ENCODE assay signal across 15 cellular contexts in the genomic region with DNA sequence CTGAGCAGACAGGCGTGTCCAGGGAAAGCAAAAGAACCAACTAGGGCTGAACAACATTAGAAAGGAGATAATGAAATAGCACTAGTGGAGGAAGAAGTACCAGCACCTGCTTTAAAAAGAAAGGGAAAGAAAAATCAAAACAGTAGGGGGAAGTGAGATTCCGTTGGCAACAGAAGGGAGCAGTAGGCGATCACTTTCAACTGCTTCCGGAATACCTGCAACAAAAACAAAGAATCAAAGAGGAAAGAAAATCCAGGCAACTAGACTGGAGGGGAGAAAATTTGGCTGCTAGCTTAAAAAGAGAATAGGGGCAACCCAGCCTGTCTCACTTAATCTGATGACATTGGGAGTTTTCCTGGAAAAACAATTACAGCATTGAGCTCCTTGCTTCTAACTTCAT. TPM values are rescaled to one million over a fixed set of nuclear protein-coding genes. Genes with fewer than 3 reads are reported as not detected.
A peak's percentile ranks its signal among the peaks of the same experiment; 100 is the strongest.
DNase-seq lines count a peak whose midpoint lies in the region; ATAC-seq and TF ChIP-seq lines count a peak whose summit lies in the region.
"Had no signal": no experiment of that assay in that cellular context is flagged by ENCODE, and none has a peak within 500 bp of the region (broad histone marks: within the 10 kb centered on the region; RNA-seq: fewer than 3 reads in every experiment).

No MANE protein-coding gene starts in this region.

- H3K27ac Mint-ChIP-seq in activated CD8-positive, alpha-beta T cell treated with anti-CD3 and anti-CD28 coated beads, Interleukin-2, amount 10 ng/mL, durations not matched to agents 7 days and 5 days: no peak overlapping the region

- no peak overlapping the region for H3K4me3 Mint-ChIP-seq in activated CD8-positive, alpha-beta T cell treated with anti-CD3 and anti-CD28 coated beads, Interleukin-2, amount 10 ng/mL, durations not matched to agents 7 days and 5 days

- no peak for TF ChIP-seq CTCF in GM13977 (IDR thresholded peaks at IDR 0.05; ENCODE audit: extremely low read depth, insufficient read depth, missing control alignments)
- no peak for TF ChIP-seq CTCF in osteoblast (IDR thresholded peaks at IDR 0.05; ENCODE audit: extremely low read depth, low read depth, low read length)

- no peak overlapping the region for H3K27ac ChIP-seq in osteoblast (ENCODE audit: low read depth, low read length)
- H3K27ac ChIP-seq: adrenal gland, SJSA1 had no signal

- ATAC-seq in GM21723 (IDR thresholded peaks at IDR 0.05; ENCODE audit: unreplicated experiment) (peak; percentile 41), GM19351 (IDR thresholded peaks at IDR 0.05; ENCODE audit: unreplicated experiment) (no peak), GM21737 (IDR thresholded peaks at IDR 0.05; ENCODE audit: unreplicated experiment) (no peak)
- no peak for ATAC-seq in activated CD8-positive, alpha-beta T cell treated with anti-CD3 and anti-CD28 coated beads, Interleukin-2, amount 10 ng/mL, durations not matched to agents 7 days and 5 days

- in situ Hi-C loops in GM13977 (cut with MboI; ENCODE audit: low pct_unique_long_range_greater_than_20kb, low sequenced_read_pairs, unreplicated experiment): no loop called here

- no peaks in the 10 kb centered on the region for H3K9me3 Mint-ChIP-seq in activated CD8-positive, alpha-beta T cell treated with anti-CD3 and anti-CD28 coated beads, Interleukin-2, amount 10 ng/mL, durations not matched to agents 7 days and 5 days (ENCODE audit: insufficient read depth)
- H3K9me3 Mint-ChIP-seq: CD8-positive, alpha-beta memory T cell had no signal

- H3K9me3 ChIP-seq in osteoblast (ENCODE audit: low read depth, low read length): no peaks in the 10 kb centered on the region
- H3K9me3 ChIP-seq: adrenal gland, SJSA1 had no signal

- peaks cover 54% of the 10 kb centered on the region for H3K27me3 Mint-ChIP-seq in activated CD8-positive, alpha-beta T cell treated with anti-CD3 and anti-CD28 coated beads, Interleukin-2, amount 10 ng/mL, durations not matched to agents 7 days and 5 days (ENCODE audit: low read depth)

- H3K79me2 ChIP-seq in osteoblast (ENCODE audit: insufficient read depth, low read length): peaks cover 13% of the 10 kb centered on the region

- peaks cover 20% of the 10 kb centered on the region for H3K4me1 Mint-ChIP-seq in activated CD8-positive, alpha-beta T cell treated with anti-CD3 and anti-CD28 coated beads, Interleukin-2, amount 10 ng/mL, durations not matched to agents 7 days and 5 days (ENCODE audit: low read depth)

- H3K36me3 Mint-ChIP-seq in activated CD8-positive, alpha-beta T cell treated with anti-CD3 and anti-CD28 coated beads, Interleukin-2, amount 10 ng/mL, durations not matched to agents 7 days and 5 days (ENCODE audit: low read depth): no peaks in the 10 kb centered on the region
- H3K36me3 Mint-ChIP-seq: CD8-positive, alpha-beta memory T cell had no signal

- H4K20me1 ChIP-seq in osteoblast (ENCODE audit: insufficient read depth, low read length): no peaks in the 10 kb centered on the region

- DNase-seq in GM13977 (ENCODE audit: low spot score) (peak; percentile 47), cerebellar cortex (ENCODE audit: low spot score) (peak; percentile 24), osteoblast (ENCODE audit: insufficient read length, low spot score, missing footprints) (no peak)
- no peak for DNase-seq in stimulated activated CD4-positive, alpha-beta T cell treated with anti-CD3 and anti-CD28 coated beads, Interleukin-4, amount 100 ng/mL, for 24 hours
- DNase-seq in activated CD8-positive, alpha-beta T cell treated with anti-CD3 and anti-CD28 coated beads, Interleukin-2, amount 10 ng/mL, durations not matched to agents 7 days and 5 days: no peak
- DNase-seq: adrenal gland; CD8-positive, alpha-beta memory T cell; dorsolateral prefrontal cortex; IMR-90; NCI-H1417 treated with DMSO at 0.1 percent for 48 hours; substantia nigra had no signal

- H3K36me3 ChIP-seq in osteoblast (ENCODE audit: insufficient read depth, low read length): no peaks in the 10 kb centered on the region
- H3K36me3 ChIP-seq: adrenal gland, SJSA1 had no signal

- peaks cover 3% of the 10 kb centered on the region for H3K27me3 ChIP-seq in osteoblast (ENCODE audit: insufficient read depth, low read length)
- H3K27me3 ChIP-seq: adrenal gland, dorsolateral prefrontal cortex, SJSA1 had no signal

- H3K4me1 ChIP-seq in osteoblast (ENCODE audit: insufficient read depth, low read length): peaks cover 18% of the 10 kb centered on the region

- H2AFZ ChIP-seq in osteoblast (ENCODE audit: low read length): no peak overlapping the region

- POLR2A ChIA-PET in activated CD8-positive, alpha-beta T cell treated with anti-CD3 and anti-CD28 coated beads, Interleukin-2, amount 10 ng/mL, durations not matched to agents 7 days and 5 days (lab: Charles Lee): no interaction called here

- no peak overlapping the region for H3K4me3 ChIP-seq in osteoblast (ENCODE audit: insufficient read depth, low read length)
- H3K4me3 ChIP-seq: adrenal gland, SJSA1 had no signal

- H3K4me2 ChIP-seq in osteoblast (ENCODE audit: insufficient read depth, low read length): peak overlapping the region; percentile 23

- CTCF ChIA-PET in activated CD8-positive, alpha-beta T cell treated with anti-CD3 and anti-CD28 coated beads, Interleukin-2, amount 10 ng/mL, durations not matched to agents 7 days and 5 days (lab: Charles Lee): interaction anchor here (7.2 kb wide), 1 partner anchor 133 kb away, joined by 39 read pairs; no protein-coding TSS in a partner anchor

RNA-seq across cellular contexts. Expression of gene DACT1, which starts 2.7 kb away (rescaled TPM):
- 74.8 and 75.6 TPM in 2 replicates for total RNA-seq in osteoblast
- 1 to 10 TPM in 1 of 2 experiments, under 1 TPM in 1; 0.58 to 1.1 TPM for total RNA-seq in activated CD8-positive, alpha-beta T cell treated with anti-CD3 and anti-CD28 coated beads, Interleukin-2, amount 10 ng/mL, durations not matched to agents 7 days and 5 days

Comparison
In these comparisons a context has a peak if more than half of its experiments do, and no peak if none do; other contexts are left out.
1. DNase-seq: peak in GM13977 (single experiment) and cerebellar cortex (single experiment); none in osteoblast (single experiment), stimulated activated CD4-positive, alpha-beta T cell treated with anti-CD3 and anti-CD28 coated beads, Interleukin-4, amount 100 ng/mL, for 24 hours (single experiment) and activated CD8-positive, alpha-beta T cell treated with anti-CD3 and anti-CD28 coated beads, Interleukin-2, amount 10 ng/mL, durations not matched to agents 7 days and 5 days (single experiment).
2. RNA of gene DACT1, which starts 2.7 kb away (total RNA-seq): 74.8 to 75.6 TPM in osteoblast; 0.58 to 1.1 TPM in activated CD8-positive, alpha-beta T cell treated with anti-CD3 and anti-CD28 coated beads, Interleukin-2, amount 10 ng/mL, durations not matched to agents 7 days and 5 days; every median in the first group is over 10 times any median in the second.